In the genomic region with DNA sequence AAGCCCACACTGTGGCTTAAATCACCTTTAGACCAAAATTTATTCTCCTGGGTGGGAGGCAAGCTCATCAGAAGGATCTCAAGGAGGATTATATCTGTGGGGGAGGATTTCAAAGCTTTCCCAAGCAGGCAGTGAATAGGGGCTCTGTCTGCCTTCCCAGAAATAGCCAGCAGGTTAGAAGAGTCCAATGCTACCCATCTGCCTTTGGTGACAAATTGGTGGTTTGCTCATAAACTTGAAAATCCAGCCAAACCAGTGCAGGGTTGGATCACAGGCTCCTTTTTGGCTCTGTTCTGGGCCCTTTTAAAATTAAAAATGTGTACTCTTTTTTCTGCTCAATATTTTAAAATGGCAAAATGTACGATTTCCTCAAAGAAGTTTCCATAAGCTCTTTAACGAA, we compare ENCODE assay signal across 31 cellular contexts.
"Had no signal": no experiment of that assay in that cellular context is flagged by ENCODE, and none has a peak within 500 bp of the region (broad histone marks: within the 10 kb centered on the region; RNA-seq: fewer than 3 reads in every experiment).

No MANE protein-coding gene starts in this region.

- H3K36me3 ChIP-seq: ascending aorta, esophagus muscularis mucosa, heart right ventricle, left lung, lower lobe of right lung, right atrium auricular region, suprapubic skin, tibial artery had no signal

- H3K4me1 Mint-ChIP-seq: activated B cell treated with CpG ODN at 0.5 μM for 24 hours; activated CD4-positive, alpha-beta T cell treated with anti-CD3 and anti-CD28 coated beads for 36 hours; activated naive CD4-positive, alpha-beta T cell treated with anti-CD3 and anti-CD28 coated beads, Interleukin-2, amount 10 ng/mL, durations not matched to agents 7 days and 5 days; activated naive CD8-positive, alpha-beta T cell treated with anti-CD3 and anti-CD28 coated beads, Interleukin-2, amount 10 ng/mL, durations not matched to agents 7 days and 5 days; brain; stimulated activated memory B cell treated with anti-CD40 and anti-IgM and Interleukin-4, amounts not matched to agents 10 μg/mL and 1 μg/mL and 100 μg/mL, for 72 hours had no signal

- H3K9me3 ChIP-seq: ascending aorta, tibial artery had no signal

- H3K4me3 ChIP-seq: ascending aorta, coronary artery, dorsolateral prefrontal cortex, esophagus muscularis mucosa, heart right ventricle, left lung, lower lobe of right lung, mucosa of descending colon, right atrium auricular region, smooth muscle cell, suprapubic skin, tibial artery had no signal

- H3K4me3 Mint-ChIP-seq: activated B cell treated with CpG ODN at 0.5 μM for 24 hours; activated CD4-positive, alpha-beta T cell treated with anti-CD3 and anti-CD28 coated beads for 36 hours; activated naive CD4-positive, alpha-beta T cell treated with anti-CD3 and anti-CD28 coated beads, Interleukin-2, amount 10 ng/mL, durations not matched to agents 7 days and 5 days; activated naive CD8-positive, alpha-beta T cell treated with anti-CD3 and anti-CD28 coated beads, Interleukin-2, amount 10 ng/mL, durations not matched to agents 7 days and 5 days; activated T-helper 1 cell treated with anti-CD3 and anti-CD28 coated beads, Interleukin-12 subunit alpha, Interleukin-12 subunit beta, Interleukin-2, Interleukin-4 antibody, amounts not matched to agents 30 ng/mL and 10 ng/mL and 1 ng/mL, durations not matched to agents 14 hours and 24 hours and 36 hours; brain; effector memory CD8-positive, alpha-beta T cell; natural killer cell treated with Interleukin-12 subunit alpha and Interleukin-12 subunit beta and Interleukin-15 and Interleukin-18, amount 100 ng/mL, for 72 hours; stimulated activated memory B cell treated with anti-CD40 and anti-IgM and Interleukin-4, amounts not matched to agents 10 μg/mL and 1 μg/mL and 100 μg/mL, for 72 hours had no signal

- H3K36me3 Mint-ChIP-seq: activated naive CD4-positive, alpha-beta T cell treated with anti-CD3 and anti-CD28 coated beads, Interleukin-2, amount 10 ng/mL, durations not matched to agents 7 days and 5 days; activated naive CD8-positive, alpha-beta T cell treated with anti-CD3 and anti-CD28 coated beads, Interleukin-2, amount 10 ng/mL, durations not matched to agents 7 days and 5 days; brain; stimulated activated memory B cell treated with anti-CD40 and anti-IgM and Interleukin-4, amounts not matched to agents 10 μg/mL and 1 μg/mL and 100 μg/mL, for 72 hours had no signal

- H3K27me3 ChIP-seq: ascending aorta, esophagus muscularis mucosa, foreskin keratinocyte, heart right ventricle, left lung, right atrium auricular region, suprapubic skin, tibial artery had no signal

- ATAC-seq: activated CD4-positive, alpha-beta T cell treated with anti-CD3 and anti-CD28 coated beads for 36 hours; effector memory CD8-positive, alpha-beta T cell; foreskin keratinocyte; heart right ventricle; left lung; lower lobe of right lung; mucosa of descending colon; natural killer cell treated with Interleukin-12 subunit alpha and Interleukin-12 subunit beta and Interleukin-15 and Interleukin-18, amount 100 ng/mL, for 72 hours; stimulated activated memory B cell treated with anti-CD40 and anti-IgM and Interleukin-4, amounts not matched to agents 10 μg/mL and 1 μg/mL and 100 μg/mL, for 72 hours had no signal

- DNase-seq: activated B cell treated with CpG ODN at 0.5 μM for 24 hours; activated CD4-positive, alpha-beta T cell treated with anti-CD3 and anti-CD28 coated beads for 36 hours; activated CD4-positive, alpha-beta T cell treated with anti-CD3 and anti-CD28 coated beads, Interleukin-2, amount 50 U/mL, for 48 hours; activated CD8-positive, alpha-beta memory T cell treated with anti-CD3 and anti-CD28 coated beads for 24 hours; activated gamma-delta T cell; activated naive CD4-positive, alpha-beta T cell treated with anti-CD3 and anti-CD28 coated beads, Interleukin-2, amount 10 ng/mL, durations not matched to agents 7 days and 5 days; activated naive CD8-positive, alpha-beta T cell treated with anti-CD3 and anti-CD28 coated beads, Interleukin-2, amount 10 ng/mL, durations not matched to agents 7 days and 5 days; dorsolateral prefrontal cortex; effector memory CD8-positive, alpha-beta T cell; foreskin keratinocyte; heart right ventricle; kidney glomerular epithelial cell; left lung; lower lobe of right lung; mesendoderm; mucosa of descending colon; stimulated activated CD4-positive, alpha-beta T cell treated with anti-CD3 and anti-CD28 coated beads, Interleukin-1b, Interleukin-23, amount 100 ng/mL, for 48 hours; stimulated activated CD4-positive, alpha-beta T cell treated with anti-CD3 and anti-CD28 coated beads, Interleukin-4, amount 100 ng/mL, for 4 hours; stimulated activated CD8-positive, alpha-beta memory T cell treated with anti-CD3 and anti-CD28 coated beads, Interleukin-4, amount 100 ng/mL, for 48 hours; T-helper 2 cell; tibial artery had no signal

- H3K4me1 ChIP-seq: ascending aorta, foreskin keratinocyte, left lung, lower lobe of right lung, right atrium auricular region, tibial artery had no signal

- H3K27ac Mint-ChIP-seq: activated B cell treated with CpG ODN at 0.5 μM for 24 hours; activated CD4-positive, alpha-beta T cell treated with anti-CD3 and anti-CD28 coated beads for 36 hours; activated naive CD4-positive, alpha-beta T cell treated with anti-CD3 and anti-CD28 coated beads, Interleukin-2, amount 10 ng/mL, durations not matched to agents 7 days and 5 days; activated naive CD8-positive, alpha-beta T cell treated with anti-CD3 and anti-CD28 coated beads, Interleukin-2, amount 10 ng/mL, durations not matched to agents 7 days and 5 days; activated T-helper 1 cell treated with anti-CD3 and anti-CD28 coated beads, Interleukin-12 subunit alpha, Interleukin-12 subunit beta, Interleukin-2, Interleukin-4 antibody, amounts not matched to agents 30 ng/mL and 10 ng/mL and 1 ng/mL, durations not matched to agents 14 hours and 24 hours and 36 hours; effector memory CD8-positive, alpha-beta T cell; natural killer cell treated with Interleukin-12 subunit alpha and Interleukin-12 subunit beta and Interleukin-15 and Interleukin-18, amount 100 ng/mL, for 72 hours; stimulated activated memory B cell treated with anti-CD40 and anti-IgM and Interleukin-4, amounts not matched to agents 10 μg/mL and 1 μg/mL and 100 μg/mL, for 72 hours had no signal

- H3K27me3 Mint-ChIP-seq: activated CD4-positive, alpha-beta T cell treated with anti-CD3 and anti-CD28 coated beads for 36 hours; activated naive CD4-positive, alpha-beta T cell treated with anti-CD3 and anti-CD28 coated beads, Interleukin-2, amount 10 ng/mL, durations not matched to agents 7 days and 5 days; activated naive CD8-positive, alpha-beta T cell treated with anti-CD3 and anti-CD28 coated beads, Interleukin-2, amount 10 ng/mL, durations not matched to agents 7 days and 5 days; natural killer cell treated with Interleukin-12 subunit alpha and Interleukin-12 subunit beta and Interleukin-15 and Interleukin-18, amount 100 ng/mL, for 72 hours had no signal

- H3K27ac ChIP-seq: ascending aorta, coronary artery, dorsolateral prefrontal cortex, esophagus muscularis mucosa, foreskin keratinocyte, heart right ventricle, left lung, lower lobe of right lung, right atrium auricular region, suprapubic skin, tibial artery had no signal
